ENCODE assay signal across 9 cellular contexts in the genomic region with DNA sequence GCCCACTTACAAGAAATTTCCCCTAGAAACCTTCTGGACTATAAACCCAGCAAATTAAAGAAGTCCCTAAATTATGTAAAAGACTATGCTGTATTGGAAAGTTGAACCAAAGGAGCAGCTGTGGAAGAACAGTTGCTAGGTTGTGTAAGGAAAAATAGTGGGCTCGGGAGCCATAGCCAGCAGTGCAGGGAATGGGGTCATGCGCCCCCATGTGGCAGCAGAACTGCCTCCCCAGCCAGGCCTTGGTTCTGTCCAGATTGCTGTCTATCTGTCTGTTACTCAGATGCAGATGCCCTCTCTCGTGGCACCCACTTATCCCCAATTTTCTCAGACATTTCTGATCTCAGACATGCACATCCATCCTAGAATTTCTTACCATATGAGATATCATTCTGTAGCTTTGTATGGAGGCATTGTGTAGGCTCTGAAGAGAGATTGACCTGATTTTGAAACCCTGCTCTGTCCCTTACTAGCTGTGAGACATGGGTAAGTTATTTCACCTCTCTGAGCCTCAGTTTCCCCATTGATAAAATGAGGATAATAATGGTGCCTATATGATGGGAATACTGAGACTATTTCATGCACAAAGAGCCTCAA.
DNase-seq lines count a peak whose midpoint lies in the region; ATAC-seq and TF ChIP-seq lines count a peak whose summit lies in the region.
"Had no signal": no experiment of that assay in that cellular context is flagged by ENCODE, and none has a peak within 500 bp of the region (broad histone marks: within the 10 kb centered on the region; RNA-seq: fewer than 3 reads in every experiment).

No MANE protein-coding gene starts in this region.

- peaks cover 3% of the 10 kb centered on the region for H3K27me3 ChIP-seq in WERI-Rb-1 (ENCODE audit: insufficient read depth, low read depth, severe bottlenecking)
- no peaks in the 10 kb centered on the region for H3K27me3 ChIP-seq in psoas muscle (ENCODE audit: insufficient read depth in 3 of 3, low read length in 2 of 3)

- H3K36me3 ChIP-seq in WERI-Rb-1 (no peaks in the 10 kb centered on the region), psoas muscle (ENCODE audit: insufficient read depth in 1 of 2, low read depth in 1 of 2) (no peaks in the 10 kb centered on the region)

- H3K27ac ChIP-seq in WERI-Rb-1 = no peak overlapping the region
- no peak overlapping the region for H3K27ac ChIP-seq in psoas muscle

- H3K4me3 ChIP-seq in WERI-Rb-1 (ENCODE audit: low read depth, low read length) (no peak overlapping the region), psoas muscle (no peak overlapping the region)

- H3K9me3 ChIP-seq in WERI-Rb-1 (ENCODE audit: severe bottlenecking) (no peaks in the 10 kb centered on the region), psoas muscle (no peaks in the 10 kb centered on the region)

- intact Hi-C loops in Right ventricle myocardium superior (cut with DNase I) = loop anchor here (5.0 kb wide), 1 partner anchor 955 kb away; no protein-coding TSS in a partner anchor
- intact Hi-C loops in psoas muscle (cut with DNase I) = loop anchor here (5.0 to 10.0 kb wide), 5 partner anchors 50 to 955 kb away; a partner anchor contains a TSS

- TF ChIP-seq CTCF in WERI-Rb-1 (IDR thresholded peaks at IDR 0.05; ENCODE audit: low read depth, low read length) = peak; percentile 97
- TF ChIP-seq CTCF in psoas muscle (IDR thresholded peaks at IDR 0.05) = peak; percentile 75

- WGBS in psoas muscle, 3 donors = 10 to 19% (median 11%) methylated on average over 3 of the region's 3 CpGs

- ATAC-seq in GM21390 (IDR thresholded peaks at IDR 0.05; ENCODE audit: unreplicated experiment) (peak; percentile 72), Right ventricle myocardium superior (ENCODE audit: poor library complexity) (peak; percentile 92), psoas muscle (peak; percentile 86 to 93 (median 87))

- DNase-seq in DMS153 treated with DMSO at 0.1 percent for 48 hours (lab: John Stamatoyannopoulos, UW; ENCODE audit: unreplicated experiment) = peak; percentile 7
- no peak for DNase-seq in DMS153 (lab: John Stamatoyannopoulos, UW)
- peak; percentile 29 to 35 for DNase-seq in Kasumi-1 (lab: John Stamatoyannopoulos, UW)
- DNase-seq in WERI-Rb-1 = peak; percentile 63
- peak; percentile 79 for DNase-seq in Right ventricle myocardium superior
- DNase-seq in psoas muscle = peak; percentile 61 to 71
- DNase-seq in NCI-H1436 (lab: John Stamatoyannopoulos, UW) = no peak
- DNase-seq: activated naive CD8-positive, alpha-beta T cell treated with anti-CD3 and anti-CD28 coated beads, Interleukin-2, amount 10 ng/mL, durations not matched to agents 7 days and 5 days had no signal

- no peaks in the 10 kb centered on the region for H3K4me1 ChIP-seq in psoas muscle

Comparison
In these comparisons a context has a peak if more than half of its experiments do, and no peak if none do; other contexts are left out.
1. DNase-seq: peak in DMS153 treated with DMSO at 0.1 percent for 48 hours (single experiment), Kasumi-1 (2 of 2), WERI-Rb-1 (single experiment), Right ventricle myocardium superior (single experiment) and psoas muscle (2 of 2); none in DMS153 (single experiment) and NCI-H1436 (single experiment).
2. Peak in every context shown above with its lines, with median percentiles within 50 percentile points of each other: ATAC-seq.